1 cellular context compared by ENCODE assay signal in the genomic region with DNA sequence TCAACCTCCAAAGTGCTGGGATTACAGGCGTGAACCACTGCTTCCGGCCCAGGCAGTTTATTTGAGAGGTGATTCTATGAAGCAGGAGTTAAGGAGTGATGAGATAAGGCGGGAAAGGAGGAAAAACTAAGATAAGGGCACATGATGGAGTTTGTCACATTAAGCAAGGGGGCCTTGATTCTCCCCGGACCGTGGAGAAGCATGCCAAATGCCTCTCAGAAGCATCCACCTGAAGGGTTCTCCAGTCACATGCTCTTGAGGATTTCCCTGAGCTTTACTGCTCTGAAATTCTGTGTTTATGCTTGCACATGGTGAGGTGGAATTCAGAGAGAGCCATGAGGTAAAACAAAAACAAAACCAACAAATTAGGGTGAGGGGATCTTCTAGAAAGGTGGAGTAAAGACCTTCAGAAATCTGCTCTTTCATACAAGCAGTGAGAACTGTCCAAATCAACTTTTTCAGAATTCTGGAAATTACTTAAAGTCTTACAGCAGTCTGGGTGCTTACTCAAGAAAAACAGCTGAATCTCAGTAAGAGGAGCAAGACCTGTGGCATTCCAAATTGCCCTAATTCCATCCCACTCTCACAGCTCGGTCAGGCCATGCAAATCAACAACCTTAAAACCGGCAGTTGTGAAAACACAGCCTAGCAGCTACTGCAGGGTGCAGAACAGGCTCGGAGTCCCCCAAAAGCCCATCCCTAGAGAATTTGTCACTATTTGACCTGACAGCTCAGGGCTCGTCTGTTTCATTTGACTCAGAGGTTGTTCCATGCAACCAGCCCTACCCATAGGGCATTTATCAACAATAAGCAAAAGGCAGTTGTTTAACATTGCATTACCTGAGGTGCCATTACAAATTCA.
TF ChIP-seq lines count a peak whose summit lies in the region.

No MANE protein-coding gene starts in this region.

TF ChIP-seq in HepG2, 621 proteins besides CTCF, POLR2A, EP300 and RAD21 (continued from another document):
- TF ChIP-seq, protein P1, sequence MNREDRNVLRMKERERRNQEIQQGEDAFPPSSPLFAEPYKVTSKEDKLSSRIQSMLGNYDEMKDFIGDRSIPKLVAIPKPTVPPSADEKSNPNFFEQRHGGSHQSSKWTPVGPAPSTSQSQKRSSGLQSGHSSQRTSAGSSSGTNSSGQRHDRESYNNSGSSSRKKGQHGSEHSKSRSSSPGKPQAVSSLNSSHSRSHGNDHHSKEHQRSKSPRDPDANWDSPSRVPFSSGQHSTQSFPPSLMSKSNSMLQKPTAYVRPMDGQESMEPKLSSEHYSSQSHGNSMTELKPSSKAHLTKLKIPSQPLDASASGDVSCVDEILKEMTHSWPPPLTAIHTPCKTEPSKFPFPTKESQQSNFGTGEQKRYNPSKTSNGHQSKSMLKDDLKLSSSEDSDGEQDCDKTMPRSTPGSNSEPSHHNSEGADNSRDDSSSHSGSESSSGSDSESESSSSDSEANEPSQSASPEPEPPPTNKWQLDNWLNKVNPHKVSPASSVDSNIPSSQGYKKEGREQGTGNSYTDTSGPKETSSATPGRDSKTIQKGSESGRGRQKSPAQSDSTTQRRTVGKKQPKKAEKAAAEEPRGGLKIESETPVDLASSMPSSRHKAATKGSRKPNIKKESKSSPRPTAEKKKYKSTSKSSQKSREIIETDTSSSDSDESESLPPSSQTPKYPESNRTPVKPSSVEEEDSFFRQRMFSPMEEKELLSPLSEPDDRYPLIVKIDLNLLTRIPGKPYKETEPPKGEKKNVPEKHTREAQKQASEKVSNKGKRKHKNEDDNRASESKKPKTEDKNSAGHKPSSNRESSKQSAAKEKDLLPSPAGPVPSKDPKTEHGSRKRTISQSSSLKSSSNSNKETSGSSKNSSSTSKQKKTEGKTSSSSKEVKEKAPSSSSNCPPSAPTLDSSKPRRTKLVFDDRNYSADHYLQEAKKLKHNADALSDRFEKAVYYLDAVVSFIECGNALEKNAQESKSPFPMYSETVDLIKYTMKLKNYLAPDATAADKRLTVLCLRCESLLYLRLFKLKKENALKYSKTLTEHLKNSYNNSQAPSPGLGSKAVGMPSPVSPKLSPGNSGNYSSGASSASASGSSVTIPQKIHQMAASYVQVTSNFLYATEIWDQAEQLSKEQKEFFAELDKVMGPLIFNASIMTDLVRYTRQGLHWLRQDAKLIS (CRISPR knock-in tag; IDR thresholded peaks at IDR 0.05) = no peak
- TF ChIP-seq, protein P2, sequence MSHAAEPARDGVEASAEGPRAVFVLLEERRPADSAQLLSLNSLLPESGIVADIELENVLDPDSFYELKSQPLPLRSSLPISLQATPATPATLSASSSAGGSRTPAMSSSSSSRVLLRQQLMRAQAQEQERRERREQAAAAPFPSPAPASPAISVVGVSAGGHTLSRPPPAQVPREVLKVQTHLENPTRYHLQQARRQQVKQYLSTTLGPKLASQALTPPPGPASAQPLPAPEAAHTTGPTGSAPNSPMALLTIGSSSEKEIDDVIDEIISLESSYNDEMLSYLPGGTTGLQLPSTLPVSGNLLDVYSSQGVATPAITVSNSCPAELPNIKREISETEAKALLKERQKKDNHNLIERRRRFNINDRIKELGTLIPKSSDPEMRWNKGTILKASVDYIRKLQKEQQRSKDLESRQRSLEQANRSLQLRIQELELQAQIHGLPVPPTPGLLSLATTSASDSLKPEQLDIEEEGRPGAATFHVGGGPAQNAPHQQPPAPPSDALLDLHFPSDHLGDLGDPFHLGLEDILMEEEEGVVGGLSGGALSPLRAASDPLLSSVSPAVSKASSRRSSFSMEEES (CRISPR knock-in tag; IDR thresholded peaks at IDR 0.05) = no peak
- TF ChIP-seq, protein P3, sequence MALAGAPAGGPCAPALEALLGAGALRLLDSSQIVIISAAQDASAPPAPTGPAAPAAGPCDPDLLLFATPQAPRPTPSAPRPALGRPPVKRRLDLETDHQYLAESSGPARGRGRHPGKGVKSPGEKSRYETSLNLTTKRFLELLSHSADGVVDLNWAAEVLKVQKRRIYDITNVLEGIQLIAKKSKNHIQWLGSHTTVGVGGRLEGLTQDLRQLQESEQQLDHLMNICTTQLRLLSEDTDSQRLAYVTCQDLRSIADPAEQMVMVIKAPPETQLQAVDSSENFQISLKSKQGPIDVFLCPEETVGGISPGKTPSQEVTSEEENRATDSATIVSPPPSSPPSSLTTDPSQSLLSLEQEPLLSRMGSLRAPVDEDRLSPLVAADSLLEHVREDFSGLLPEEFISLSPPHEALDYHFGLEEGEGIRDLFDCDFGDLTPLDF (CRISPR knock-in tag; IDR thresholded peaks at IDR 0.05) = no peak
- no peak for TF ChIP-seq MEIS1 (CRISPR knock-in tag; IDR thresholded peaks at IDR 0.05; ENCODE audit: borderline replicate concordance)
- TF ChIP-seq, protein P4, sequence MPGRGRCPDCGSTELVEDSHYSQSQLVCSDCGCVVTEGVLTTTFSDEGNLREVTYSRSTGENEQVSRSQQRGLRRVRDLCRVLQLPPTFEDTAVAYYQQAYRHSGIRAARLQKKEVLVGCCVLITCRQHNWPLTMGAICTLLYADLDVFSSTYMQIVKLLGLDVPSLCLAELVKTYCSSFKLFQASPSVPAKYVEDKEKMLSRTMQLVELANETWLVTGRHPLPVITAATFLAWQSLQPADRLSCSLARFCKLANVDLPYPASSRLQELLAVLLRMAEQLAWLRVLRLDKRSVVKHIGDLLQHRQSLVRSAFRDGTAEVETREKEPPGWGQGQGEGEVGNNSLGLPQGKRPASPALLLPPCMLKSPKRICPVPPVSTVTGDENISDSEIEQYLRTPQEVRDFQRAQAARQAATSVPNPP (CRISPR knock-in tag; IDR thresholded peaks at IDR 0.05) = no peak
